In the genomic region with DNA sequence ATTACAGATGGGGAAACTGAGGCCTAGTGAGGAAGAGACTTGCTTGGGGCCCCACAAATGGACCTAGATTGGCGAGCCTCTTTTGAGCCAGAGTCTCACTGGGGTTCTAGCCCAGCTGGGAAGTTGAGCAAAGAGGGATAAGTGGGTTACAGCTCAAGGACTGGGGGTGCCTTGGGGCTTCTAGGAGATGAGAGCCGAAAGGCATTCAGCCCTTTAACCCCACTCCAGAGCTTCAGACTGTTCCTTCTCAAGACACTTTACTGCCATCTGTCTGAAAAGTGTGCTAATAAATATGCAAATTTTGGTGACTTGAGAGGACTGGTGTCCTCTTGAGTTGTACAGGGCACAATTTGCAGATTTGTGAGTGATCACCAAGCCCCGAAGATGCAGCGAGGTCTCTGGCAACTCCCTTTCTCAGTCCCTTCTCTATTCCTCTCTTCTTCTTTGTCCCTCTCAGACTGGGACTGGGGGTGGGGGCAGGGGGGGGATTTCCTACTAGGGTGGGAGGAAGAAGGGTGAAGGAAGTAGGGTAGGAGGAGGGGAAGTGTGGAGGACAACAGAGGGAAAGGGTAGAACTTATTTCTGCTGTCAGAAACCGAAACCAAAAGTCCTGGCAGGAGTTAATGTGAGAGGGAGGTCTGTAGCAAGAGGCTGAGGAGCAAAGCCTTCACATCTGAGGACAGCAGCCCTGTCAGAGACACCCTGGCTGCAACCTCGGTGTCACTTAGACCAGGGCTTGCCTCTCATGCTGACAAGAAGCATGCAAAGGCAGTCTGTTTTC, we compare ENCODE assay signal across 8 cellular contexts. TPM values are rescaled to one million over a fixed set of nuclear protein-coding genes. Genes with fewer than 3 reads are reported as not detected.
DNase-seq lines count a peak whose midpoint lies in the region; ATAC-seq and TF ChIP-seq lines count a peak whose summit lies in the region.

No MANE protein-coding gene starts in this region.

- DNase-seq in T-helper 2 cell treated with Interferon-gamma antibody and Interleukin-4, amounts not matched to agents 5 μg/mL and 100 μg/mL, for 36 hours (ENCODE audit: low spot score), result peak; percentile 44
- DNase-seq in endothelial cell (ENCODE audit: low spot score), result no peak
- peak in 7 of 10 donors; percentile 21 to 48 (median 38) for DNase-seq in naive thymus-derived CD8-positive, alpha-beta T cell
- no peak for DNase-seq in NCI-H128 (lab: John Stamatoyannopoulos, UW; ENCODE audit: unreplicated experiment)
- no peak for DNase-seq in ecto neural progenitor cell (ENCODE audit: low spot score)
- no peak for DNase-seq in NCI-H2196 (lab: John Stamatoyannopoulos, UW; ENCODE audit: unreplicated experiment)

- H3K4me3 Mint-ChIP-seq in T-helper 2 cell treated with Interferon-gamma antibody and Interleukin-4, amounts not matched to agents 5 μg/mL and 100 μg/mL, for 36 hours, result peak overlapping the region; percentile 90
- H3K4me3 Mint-ChIP-seq in endothelial cell (ENCODE audit: unreplicated experiment), result peak overlapping the region; percentile 91
- peak overlapping the region; percentile 80 to 94 (median 90) for H3K4me3 Mint-ChIP-seq in naive thymus-derived CD8-positive, alpha-beta T cell

- peaks cover 4% of the 10 kb centered on the region for H3K36me3 Mint-ChIP-seq in T-helper 2 cell treated with Interferon-gamma antibody and Interleukin-4, amounts not matched to agents 5 μg/mL and 100 μg/mL, for 36 hours (ENCODE audit: low read depth)
- peaks cover 6% of the 10 kb centered on the region for H3K36me3 Mint-ChIP-seq in endothelial cell (ENCODE audit: low read depth, unreplicated experiment)
- H3K36me3 Mint-ChIP-seq in naive thymus-derived CD8-positive, alpha-beta T cell, result no peaks in the 10 kb centered on the region

- peak overlapping the region; percentile 99 for H3K27ac Mint-ChIP-seq in T-helper 2 cell treated with Interferon-gamma antibody and Interleukin-4, amounts not matched to agents 5 μg/mL and 100 μg/mL, for 36 hours
- peak overlapping the region; percentile 97 for H3K27ac Mint-ChIP-seq in endothelial cell (ENCODE audit: unreplicated experiment)
- H3K27ac Mint-ChIP-seq in naive thymus-derived CD8-positive, alpha-beta T cell, result peak overlapping the region; percentile 94 to 99 (median 98)

- H3K9me3 Mint-ChIP-seq in T-helper 2 cell treated with Interferon-gamma antibody and Interleukin-4, amounts not matched to agents 5 μg/mL and 100 μg/mL, for 36 hours, result peaks cover 3% of the 10 kb centered on the region
- no peaks in the 10 kb centered on the region for H3K9me3 Mint-ChIP-seq in endothelial cell (ENCODE audit: unreplicated experiment)
- H3K9me3 Mint-ChIP-seq in naive thymus-derived CD8-positive, alpha-beta T cell, result peaks cover 0 to 3% (median 0%) of the 10 kb centered on the region in 9 donors

- POLR2A ChIA-PET in naive thymus-derived CD8-positive, alpha-beta T cell (lab: Charles Lee), result interaction anchor here (0.8 to 4.2 kb wide), 11 partner anchors 9 to 732 kb away, joined by 3 to 77 read pairs (median 19); a partner anchor contains a TSS

- H3K27me3 Mint-ChIP-seq in T-helper 2 cell treated with Interferon-gamma antibody and Interleukin-4, amounts not matched to agents 5 μg/mL and 100 μg/mL, for 36 hours (ENCODE audit: low read depth), result no peaks in the 10 kb centered on the region
- peaks cover 8% of the 10 kb centered on the region for H3K27me3 Mint-ChIP-seq in endothelial cell (ENCODE audit: unreplicated experiment)
- no peaks in the 10 kb centered on the region for H3K27me3 Mint-ChIP-seq in naive thymus-derived CD8-positive, alpha-beta T cell

- peak; percentile 24 for ATAC-seq in HG03175 (IDR thresholded peaks at IDR 0.05; ENCODE audit: unreplicated experiment)
- ATAC-seq in naive thymus-derived CD8-positive, alpha-beta T cell, result peak in 1 of 2 donors; percentile 2

- TF ChIP-seq CTCF in GM12872 (IDR thresholded peaks at IDR 0.05; ENCODE audit: insufficient read depth, low read depth, low read length) (peak; percentile 18; the same call in 1 of the 3 replicates), endothelial cell (IDR thresholded peaks at IDR 0.05; ENCODE audit: unreplicated experiment) (no peak)

- peaks cover 67% of the 10 kb centered on the region for H3K4me1 Mint-ChIP-seq in T-helper 2 cell treated with Interferon-gamma antibody and Interleukin-4, amounts not matched to agents 5 μg/mL and 100 μg/mL, for 36 hours (ENCODE audit: low read depth)
- peaks cover 52% of the 10 kb centered on the region for H3K4me1 Mint-ChIP-seq in endothelial cell (ENCODE audit: unreplicated experiment)
- H3K4me1 Mint-ChIP-seq in naive thymus-derived CD8-positive, alpha-beta T cell, result peaks cover 37 to 76% (median 64%) of the 10 kb centered on the region in 4 donors

RNA-seq across cellular contexts. Expression of a gene that starts 16.2 kb away (rescaled TPM):
- 6.9 TPM for total RNA-seq in endothelial cell (ENCODE audit: unreplicated experiment)
- total RNA-seq in naive thymus-derived CD8-positive, alpha-beta T cell, result 1 to 10 TPM; 5.4 to 6.0 TPM
- 1 to 10 TPM in 2 of 3 donors, under 1 TPM in 1; 0.06 to 2.2 (median 1.3) TPM for polyA plus RNA-seq in naive thymus-derived CD8-positive, alpha-beta T cell

RNA-seq across cellular contexts. Expression of a gene that starts 53.8 kb away (rescaled TPM):
- 33.4 TPM for total RNA-seq in endothelial cell (ENCODE audit: unreplicated experiment)
- 1 to 10 TPM; 8.6 TPM for total RNA-seq in naive thymus-derived CD8-positive, alpha-beta T cell
- 10 to 100 TPM in 2 of 3 donors, 1 to 10 TPM in 1; 8.9 to 19.3 (median 12.0) TPM for polyA plus RNA-seq in naive thymus-derived CD8-positive, alpha-beta T cell

Comparison
In these comparisons a context has a peak if more than half of its experiments do, and no peak if none do; other contexts are left out.
1. DNase-seq: peak in T-helper 2 cell treated with Interferon-gamma antibody and Interleukin-4, amounts not matched to agents 5 μg/mL and 100 μg/mL, for 36 hours (single experiment) and naive thymus-derived CD8-positive, alpha-beta T cell (7 of 10); none in endothelial cell (single experiment), NCI-H128 (single experiment), ecto neural progenitor cell (single experiment) and NCI-H2196 (single experiment).
2. Peak in every context shown above with its lines, with median percentiles within 50 percentile points of each other: H3K27ac Mint-ChIP-seq and H3K4me3 Mint-ChIP-seq.